ENCODE assay signal across 8 cellular contexts in genomic region chr12:96400631-96401060, GRCh38. TPM values are rescaled to one million over a fixed set of nuclear protein-coding genes. Genes with fewer than 3 reads are reported as not detected.
DNase-seq lines count a peak whose midpoint lies in the region; ATAC-seq and TF ChIP-seq lines count a peak whose summit lies in the region.

No MANE protein-coding gene starts in this region.

- no peak overlapping the region for H4K91ac ChIP-seq in mesenchymal stem cell (ENCODE audit: low read length)

- peak overlapping the region; percentile 57 for H3K4me3 ChIP-seq in NT2/D1 (ENCODE audit: insufficient read length, low read depth)
- peak overlapping the region; percentile 90 to 96 for H3K4me3 ChIP-seq in mesenchymal stem cell (ENCODE audit: insufficient read depth in 1 of 2, low read depth in 1 of 2, low read length in 2 of 2)
- H3K4me3 ChIP-seq in transverse colon: peak overlapping the region; percentile 37 to 99 (median 91)

- H3K9ac ChIP-seq in NT2/D1 (ENCODE audit: insufficient read length, low read depth): peak overlapping the region; percentile 77
- peak overlapping the region; percentile 97 for H3K9ac ChIP-seq in mesenchymal stem cell (ENCODE audit: low read length)

- H3K27me3 ChIP-seq in NT2/D1 (ENCODE audit: insufficient read depth, insufficient read length) (no peaks in the 10 kb centered on the region), mesenchymal stem cell (ENCODE audit: control insufficient read depth in 1 of 2, insufficient read depth in 1 of 2, low read length in 2 of 2) (no peaks in the 10 kb centered on the region), transverse colon (no peaks in the 10 kb centered on the region)

- peak overlapping the region in 1 of 2 experiments; percentile 89 for H3K23ac ChIP-seq in mesenchymal stem cell (ENCODE audit: low read length in 2 of 2)

- H2BK15ac ChIP-seq in mesenchymal stem cell (ENCODE audit: low read depth, poor library complexity, severe bottlenecking): no peak overlapping the region

- peak overlapping the region; percentile 42 to 94 for H2BK12ac ChIP-seq in mesenchymal stem cell (ENCODE audit: low read length in 2 of 2)

- peak overlapping the region; percentile 2 to 88 for H3K18ac ChIP-seq in mesenchymal stem cell (ENCODE audit: low read depth in 1 of 2, low read length in 2 of 2)

- peak overlapping the region in 1 of 2 experiments; percentile 61 for H3K4ac ChIP-seq in mesenchymal stem cell (ENCODE audit: low read depth in 1 of 2, low read length in 2 of 2)

- in situ Hi-C loops in transverse colon (cut with MboI; ENCODE audit: low pct_ligation_motif_present in 1 of 4, low pct_unique_long_range_greater_than_20kb in 1 of 4, low sequenced_read_pairs in 3 of 4): loop anchor here in 3 of 4 donors (10.0 to 25.0 kb wide), 5 partner anchors 94 to 338 kb away; no protein-coding TSS in a partner anchor

- H3K4me1 ChIP-seq in NT2/D1 (ENCODE audit: insufficient read depth, insufficient read length): no peaks in the 10 kb centered on the region
- H3K4me1 ChIP-seq in mesenchymal stem cell (ENCODE audit: control insufficient read depth, insufficient read depth, low read depth, low read length): peaks cover 1% of the 10 kb centered on the region
- H3K4me1 ChIP-seq in transverse colon: peaks cover 3 to 38% (median 21%) of the 10 kb centered on the region in 4 donors

- TF ChIP-seq POLR2A in transverse colon (IDR thresholded peaks at IDR 0.05): no peak

- H3K9me3 ChIP-seq in NT2/D1 (ENCODE audit: insufficient read depth, low read length) (no peaks in the 10 kb centered on the region), mesenchymal stem cell (ENCODE audit: control insufficient read depth, low read length) (no peaks in the 10 kb centered on the region), transverse colon (no peaks in the 10 kb centered on the region)

- peak; percentile 1 for ATAC-seq in HG02870 (IDR thresholded peaks at IDR 0.05; ENCODE audit: unreplicated experiment)

- no peak overlapping the region for H2AK5ac ChIP-seq in mesenchymal stem cell (ENCODE audit: low read length, severe bottlenecking)

- no peak for TF ChIP-seq CTCF in transverse colon (IDR thresholded peaks at IDR 0.05)

- H3K27ac ChIP-seq in mesenchymal stem cell (ENCODE audit: low read length, poor library complexity, severe bottlenecking) (peak overlapping the region; percentile 75), transverse colon (peak overlapping the region; percentile 100)

- peak overlapping the region; percentile 18 for H2AFZ ChIP-seq in mesenchymal stem cell (ENCODE audit: low read depth, low read length)

- H3K79me1 ChIP-seq in mesenchymal stem cell (replicated peaks; ENCODE audit: low read length, poor library complexity, severe bottlenecking): no peaks in the 10 kb centered on the region

- DNase-seq in activated T-cell treated with anti-CD3 and anti-CD28 coated beads for 1 hour (ENCODE audit: low read depth) (peak; percentile 7), NT2/D1 (ENCODE audit: low read depth, low spot score) (no peak), cortex of kidney (lab: John Stamatoyannopoulos, UW) (peak; percentile 33), mesenchymal stem cell (peak; percentile 71), transverse colon (no peak), OCI-M2 (lab: John Stamatoyannopoulos, UW; ENCODE audit: unreplicated experiment) (no peak)
- no peak for DNase-seq in activated T-cell treated with anti-CD3 and anti-CD28 coated beads, Interleukin-2, amount 50 U/mL, for 1 hour

- H2BK120ac ChIP-seq in mesenchymal stem cell (ENCODE audit: low read depth, low read length): peak overlapping the region; percentile 84

- intact Hi-C loops in transverse colon (cut with DNase I; ENCODE audit: low total_unique reads): loop anchor here (10.0 kb wide), 1 partner anchor 114 kb away; no protein-coding TSS in a partner anchor

- H3K4me2 ChIP-seq in mesenchymal stem cell (ENCODE audit: low read length, poor library complexity, severe bottlenecking): peak overlapping the region; percentile 63

- H2BK5ac ChIP-seq in mesenchymal stem cell (ENCODE audit: low read depth, low read length, poor library complexity, severe bottlenecking): no peak overlapping the region

- H4K8ac ChIP-seq in mesenchymal stem cell (ENCODE audit: low read length): peak overlapping the region; percentile 16

- H3K14ac ChIP-seq in mesenchymal stem cell (ENCODE audit: low read length in 2 of 2): peak overlapping the region in 1 of 2 experiments; percentile 60

- WGBS in mesenchymal stem cell: 0% methylated on average over 4 of the region's 19 CpGs
- 0% methylated on average over 16 of the region's 19 CpGs; no CpG with 5 or more reads in 1 of the 2 donors for WGBS in transverse colon (ENCODE audit: low coverage in 1 of 2), 2 donors

- no peak for TF ChIP-seq EP300 in transverse colon (IDR thresholded peaks at IDR 0.05; ENCODE audit: low read depth)

- no peaks in the 10 kb centered on the region for H3K36me3 ChIP-seq in NT2/D1 (ENCODE audit: insufficient read depth, insufficient read length, low read length)
- H3K36me3 ChIP-seq in mesenchymal stem cell (ENCODE audit: control insufficient read depth in 1 of 2, insufficient read depth in 2 of 2, low read depth in 1 of 2, low read length in 2 of 2): no peaks in the 10 kb centered on the region
- H3K36me3 ChIP-seq in transverse colon: no peaks in the 10 kb centered on the region

RNA-seq across cellular contexts. Expression of gene CDK17, which starts 0.4 kb away (rescaled TPM):
- 16.3 TPM for polyA plus RNA-seq in mesenchymal stem cell (2013, experiment 1 of 2)
- polyA plus RNA-seq in mesenchymal stem cell (2013, experiment 2 of 2): 16.3 TPM
- 10 to 100 TPM; 32.5 to 81.4 (median 51.8) TPM for total RNA-seq in transverse colon

Comparison
In these comparisons a context has a peak if more than half of its experiments do, and no peak if none do; other contexts are left out.
1. DNase-seq: peak in activated T-cell treated with anti-CD3 and anti-CD28 coated beads for 1 hour (single experiment), cortex of kidney (single experiment) and mesenchymal stem cell (single experiment); none in activated T-cell treated with anti-CD3 and anti-CD28 coated beads, Interleukin-2, amount 50 U/mL, for 1 hour (single experiment), NT2/D1 (single experiment), transverse colon (single experiment) and OCI-M2 (single experiment).
2. Peak in every context shown above with its lines, with median percentiles within 50 percentile points of each other: H3K4me3 ChIP-seq.